ENCODE assay signal across 8 cellular contexts in genomic region chr3:125915792-125916375, GRCh38. TPM values are rescaled to one million over a fixed set of nuclear protein-coding genes. Genes with fewer than 3 reads are reported as not detected.
DNase-seq lines count a peak whose midpoint lies in the region; ATAC-seq and TF ChIP-seq lines count a peak whose summit lies in the region.
"Not testable (repeated sequence)": the region's sequence is repeated elsewhere in the genome, so short reads cannot be mapped to it uniquely, and the experiment has no call there.

No MANE protein-coding gene starts in this region.

- H3K36me3 ChIP-seq in SK-N-SH (replicated peaks in 1 of 2; ENCODE audit: control insufficient read depth in 1 of 2, insufficient read depth in 2 of 2, low read length in 1 of 2); suprapubic skin: not testable (repeated sequence)

- H3K27ac ChIP-seq in SK-N-SH (ENCODE audit: low read depth in 2 of 2, low read length in 1 of 2) (peak overlapping the region in 1 of 2 experiments; percentile 44; a peak in 2 of 4 replicates), suprapubic skin (peak overlapping the region; percentile 80)

- TF ChIP-seq RAD21 in SK-N-SH (IDR thresholded peaks at IDR 0.05; ENCODE audit: low read length), result not testable (repeated sequence)

- H3K4me3 ChIP-seq in SK-N-SH (ENCODE audit: low read depth in 2 of 2, low read length in 1 of 2) (peak overlapping the region; percentile 59 to 63; a peak in 3 of 4 replicates), suprapubic skin (peak overlapping the region; percentile 90)

- TF ChIP-seq POLR2A in suprapubic skin (IDR thresholded peaks at IDR 0.05), result not testable (repeated sequence)

- peak overlapping the region; percentile 88 for H3K4me3 Mint-ChIP-seq in activated naive CD4-positive, alpha-beta T cell treated with anti-CD3 and anti-CD28 coated beads, Interleukin-2, amount 50 U/mL, for 24 hours

- CTCF ChIA-PET in SK-N-SH (lab: Yijun Ruan, JAX), result interaction anchor here (0.6 kb wide), 1 partner anchor 149 kb away, joined by 3 read pairs; no protein-coding TSS in a partner anchor

- H3K9me3 ChIP-seq in SK-N-SH, suprapubic skin: not testable (repeated sequence)

- H3K9ac ChIP-seq in SK-N-SH, result peak overlapping the region; percentile 73

- H3K27me3 ChIP-seq in SK-N-SH (ENCODE audit: insufficient read depth); suprapubic skin: not testable (repeated sequence)

- H3K4me2 ChIP-seq in SK-N-SH, result peak overlapping the region; percentile 86

- not testable (repeated sequence) for H3K9me3 Mint-ChIP-seq in activated naive CD4-positive, alpha-beta T cell treated with anti-CD3 and anti-CD28 coated beads, Interleukin-2, amount 50 U/mL, for 24 hours

- not testable (repeated sequence) for H3F3A ChIP-seq in SK-N-SH (replicated peaks; ENCODE audit: insufficient read depth)

- H3K9me2 ChIP-seq in SK-N-SH, result not testable (repeated sequence)

- peak; percentile 86 for ATAC-seq in HG02610 (IDR thresholded peaks at IDR 0.05; ENCODE audit: unreplicated experiment)

- H3K27me3 Mint-ChIP-seq in activated naive CD4-positive, alpha-beta T cell treated with anti-CD3 and anti-CD28 coated beads, Interleukin-2, amount 50 U/mL, for 24 hours, result not testable (repeated sequence)

- not testable (repeated sequence) for H3K36me3 Mint-ChIP-seq in activated naive CD4-positive, alpha-beta T cell treated with anti-CD3 and anti-CD28 coated beads, Interleukin-2, amount 50 U/mL, for 24 hours

- H2AFZ ChIP-seq in SK-N-SH (ENCODE audit: low read depth), result not testable (repeated sequence)

- not testable (repeated sequence) for TF ChIP-seq CTCF in SK-N-SH (IDR thresholded peaks at IDR 0.05); suprapubic skin (IDR thresholded peaks at IDR 0.05)

- not testable (repeated sequence) for H4K20me1 ChIP-seq in SK-N-SH (ENCODE audit: insufficient read depth)

- DNase-seq in GM04503 (ENCODE audit: low read depth) (peak; percentile 90), NCI-H1092 (lab: John Stamatoyannopoulos, UW) (peak; percentile 98), SK-N-SH (peak; percentile 82), globus pallidus (ENCODE audit: low spot score) (peak; percentile 99), occipital lobe (lab: John Stamatoyannopoulos, UW) (peak; percentile 99), suprapubic skin (ENCODE audit: low spot score in 2 of 2) (peak; percentile 100)

- POLR2A ChIA-PET in SK-N-SH (lab: Yijun Ruan, JAX), result not testable (repeated sequence)

- H3K27ac Mint-ChIP-seq in activated naive CD4-positive, alpha-beta T cell treated with anti-CD3 and anti-CD28 coated beads, Interleukin-2, amount 50 U/mL, for 24 hours, result peak overlapping the region; percentile 79

- not testable (repeated sequence) for H3K79me2 ChIP-seq in SK-N-SH (ENCODE audit: insufficient read depth)

- TF ChIP-seq EP300 in SK-N-SH (IDR thresholded peaks at IDR 0.05; ENCODE audit: borderline replicate concordance in 1 of 2, low read depth in 1 of 2, low read length in 1 of 2); suprapubic skin (IDR thresholded peaks at IDR 0.05): not testable (repeated sequence)

- not testable (repeated sequence) for H3K4me1 ChIP-seq in SK-N-SH (ENCODE audit: control insufficient read depth in 1 of 2, insufficient read depth in 2 of 2, low read depth in 1 of 2, low read length in 1 of 2)
- peaks cover 13% of the 10 kb centered on the region for H3K4me1 ChIP-seq in suprapubic skin

- peaks cover 31% of the 10 kb centered on the region for H3K4me1 Mint-ChIP-seq in activated naive CD4-positive, alpha-beta T cell treated with anti-CD3 and anti-CD28 coated beads, Interleukin-2, amount 50 U/mL, for 24 hours

- under 1% methylated on average over 36 of the region's 40 CpGs for WGBS in SK-N-SH (ENCODE audit: low lambda C conversion rate)
- WGBS in suprapubic skin, result 2% methylated on average over 36 of the region's 40 CpGs

TF ChIP-seq in SK-N-SH, 30 proteins besides CTCF, POLR2A, EP300 and RAD21:
- TF ChIP-seq RFX5 (IDR thresholded peaks at IDR 0.05; ENCODE audit: low read length), result peak; percentile 95

RNA-seq across cellular contexts. Expression of gene ROPN1B, which starts 53.1 kb away (rescaled TPM):
- polyA plus RNA-seq in SK-N-SH (2012; rRNA removed), result not detected in 2 replicates
- not detected in 2 replicates for polyA plus RNA-seq in SK-N-SH (2012; cell fraction: cytosol; rRNA removed)
- polyA plus RNA-seq in SK-N-SH (2012; cell fraction: nucleus; rRNA removed), result not detected in 2 replicates
- total RNA-seq in occipital lobe (0.31 TPM), suprapubic skin (10 to 100 TPM in 3 of 4 donors, 1 to 10 TPM in 1; 8.6 to 27.6 (median 14.4) TPM)
